ENCODE assay signal across 28 cellular contexts in the genomic region with DNA sequence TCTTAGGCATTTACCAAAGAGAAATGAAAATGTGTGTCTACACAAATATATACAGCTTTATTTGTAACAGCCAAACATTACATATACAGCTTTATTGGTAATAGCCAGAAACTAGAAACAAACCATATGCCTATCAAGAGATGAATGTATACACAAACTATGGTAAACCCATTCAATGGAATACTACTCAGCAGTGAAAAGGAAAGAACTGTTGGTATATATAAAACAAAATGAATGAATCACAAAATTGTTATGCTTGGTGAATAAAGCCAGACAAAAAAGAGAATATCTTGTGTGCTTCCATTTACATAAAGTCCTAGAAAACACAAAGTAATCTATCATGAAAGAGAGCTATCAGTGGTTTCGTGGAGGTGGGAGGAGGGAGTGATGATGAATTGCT.
"Had no signal": no experiment of that assay in that cellular context is flagged by ENCODE, and none has a peak within 500 bp of the region (broad histone marks: within the 10 kb centered on the region; RNA-seq: fewer than 3 reads in every experiment).

No MANE protein-coding gene starts in this region.

- H3K27ac ChIP-seq: colonic mucosa, coronary artery, dorsolateral prefrontal cortex, epithelial cell of prostate, esophagus muscularis mucosa, esophagus squamous epithelium, foreskin keratinocyte, gastrocnemius medialis, gastroesophageal sphincter, heart left ventricle, heart right ventricle had no signal

- DNase-seq: colonic mucosa; cortex of kidney; dermis blood vessel endothelial cell; dorsolateral prefrontal cortex; effector CD4-positive, alpha-beta T cell; effector CD8-positive, alpha-beta T cell; effector memory CD4-positive, alpha-beta T cell; effector memory CD8-positive, alpha-beta T cell; endodermal cell; erythroblast; esophagus squamous epithelium; foreskin fibroblast; foreskin melanocyte; gastrocnemius medialis; glutamatergic neuron; head of caudate nucleus; heart left ventricle; heart right ventricle had no signal

- H3K4me3 ChIP-seq: colonic mucosa, coronary artery, dorsolateral prefrontal cortex, esophagus muscularis mucosa, esophagus squamous epithelium, gastrocnemius medialis, gastroesophageal sphincter, heart left ventricle, heart right ventricle had no signal

- H3K27me3 ChIP-seq: colonic mucosa, dorsolateral prefrontal cortex, esophagus muscularis mucosa, esophagus squamous epithelium, gastrocnemius medialis, gastroesophageal sphincter, heart left ventricle, heart right ventricle had no signal

- H3K36me3 ChIP-seq: colonic mucosa, esophagus squamous epithelium, gastrocnemius medialis, heart left ventricle had no signal

- FAIRE-seq: colon, endometrium, endothelial cell of umbilical vein, frontal cortex had no signal

- H3K9me3 ChIP-seq: colonic mucosa, esophagus muscularis mucosa, esophagus squamous epithelium, gastrocnemius medialis, gastroesophageal sphincter, heart left ventricle had no signal

- H3K4me1 ChIP-seq: colonic mucosa, esophagus muscularis mucosa, esophagus squamous epithelium, foreskin keratinocyte, gastrocnemius medialis, gastroesophageal sphincter, heart left ventricle, heart right ventricle had no signal

- ATAC-seq: effector memory CD8-positive, alpha-beta T cell; esophagus mucosa; foreskin keratinocyte; gastrocnemius medialis; gastroesophageal sphincter; heart left ventricle; heart right ventricle had no signal
